1 cellular context compared by ENCODE assay signal in genomic region chr11:76566811-76567210, GRCh38.
TF ChIP-seq lines count a peak whose summit lies in the region.

No MANE protein-coding gene starts in this region.

TF ChIP-seq in IMR-90, 13 proteins besides CTCF, POLR2A, EP300 and RAD21:
- TF ChIP-seq CHD1 (IDR thresholded peaks at IDR 0.05; ENCODE audit: low read depth, low read length) (no peak), FOS (IDR thresholded peaks at IDR 0.05; ENCODE audit: low read depth, low read length) (no peak), ELK1 (IDR thresholded peaks at IDR 0.05; ENCODE audit: borderline replicate concordance, low read depth, low read length) (no peak), RFX5 (IDR thresholded peaks at IDR 0.05; ENCODE audit: low read depth, low read length) (no peak), SMC3 (IDR thresholded peaks at IDR 0.05; ENCODE audit: low read depth, low read length) (no peak), BHLHE40 (IDR thresholded peaks at IDR 0.05; ENCODE audit: low read depth, low read length) (no peak), CEBPB (IDR thresholded peaks at IDR 0.05; ENCODE audit: low read depth, low read length) (no peak), MAZ (IDR thresholded peaks at IDR 0.05; ENCODE audit: borderline replicate concordance, low read depth, low read length) (no peak), NFE2L2 (IDR thresholded peaks at IDR 0.05; ENCODE audit: low read depth, low read length) (no peak), USF2 (IDR thresholded peaks at IDR 0.05; ENCODE audit: low read depth, low read length) (no peak), MAFK (IDR thresholded peaks at IDR 0.05; ENCODE audit: low read depth, low read length) (no peak), MXI1 (IDR thresholded peaks at IDR 0.05; ENCODE audit: borderline replicate concordance, low read depth, low read length) (no peak), RCOR1 (IDR thresholded peaks at IDR 0.05; ENCODE audit: insufficient replicate concordance, low read length) (no peak)
